Comparison of ENCODE assay signal across 2 cellular contexts in the genomic region with DNA sequence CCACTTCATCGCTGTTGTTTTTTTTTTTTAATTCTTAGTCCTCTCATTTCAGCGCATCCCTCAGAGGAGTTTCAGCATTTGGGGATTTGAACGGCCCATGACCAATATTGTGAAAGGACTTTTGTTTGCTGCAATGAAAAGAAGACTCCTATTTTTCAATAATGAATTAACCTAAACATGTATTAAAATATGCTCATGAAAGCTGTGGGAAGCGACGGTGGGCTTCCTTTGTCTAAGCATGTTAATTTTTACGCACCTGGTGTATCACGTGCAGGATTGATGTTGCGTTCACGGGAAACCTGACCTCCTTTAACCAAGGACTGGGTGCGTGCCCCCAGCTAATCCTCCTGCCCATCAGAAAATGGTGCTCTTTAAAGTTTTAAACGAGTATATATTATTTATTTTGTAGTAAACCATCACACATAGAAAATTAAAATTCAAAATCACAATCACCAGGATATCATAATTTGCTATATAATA.
TF ChIP-seq lines count a peak whose summit lies in the region.

No MANE protein-coding gene starts in this region.

TF ChIP-seq in GM23338, 12 proteins besides CTCF, POLR2A, EP300 and RAD21:
- TF ChIP-seq EZH2 (IDR thresholded peaks at IDR 0.05; ENCODE audit: low read depth, unreplicated experiment) (no peak), ETS1 (IDR thresholded peaks at IDR 0.05) (no peak), CREB1 (CRISPR knock-in tag; IDR thresholded peaks at IDR 0.05; ENCODE audit: low read depth) (no peak)

TF ChIP-seq in GM12878, 131 proteins besides CTCF, POLR2A, EP300 and RAD21:
- TF ChIP-seq BHLHE40 (IDR thresholded peaks at IDR 0.05; ENCODE audit: borderline replicate concordance in 1 of 2, low read depth in 2 of 2, low read length in 1 of 2) (peak; percentile 56 to 80; a peak in 3 of 4 replicates), RAD51 (IDR thresholded peaks at IDR 0.05) (peak; percentile 72), RELA (IDR thresholded peaks at IDR 0.05; ENCODE audit: borderline replicate concordance, partially characterized antibody) (no peak), SREBF1 (IDR thresholded peaks at IDR 0.05; ENCODE audit: low read length) (no peak)
- TF ChIP-seq, protein P1, sequence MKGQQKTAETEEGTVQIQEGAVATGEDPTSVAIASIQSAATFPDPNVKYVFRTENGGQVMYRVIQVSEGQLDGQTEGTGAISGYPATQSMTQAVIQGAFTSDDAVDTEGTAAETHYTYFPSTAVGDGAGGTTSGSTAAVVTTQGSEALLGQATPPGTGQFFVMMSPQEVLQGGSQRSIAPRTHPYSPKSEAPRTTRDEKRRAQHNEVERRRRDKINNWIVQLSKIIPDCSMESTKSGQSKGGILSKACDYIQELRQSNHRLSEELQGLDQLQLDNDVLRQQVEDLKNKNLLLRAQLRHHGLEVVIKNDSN (IDR thresholded peaks at IDR 0.05; ENCODE audit: borderline replicate concordance, extremely low read length, insufficient read depth, low read depth, low read length): peak; percentile 61
